In genomic region chr1:29209173-29209572, GRCh38 we compare ENCODE assay signal across 2 cellular contexts.
TF ChIP-seq lines count a peak whose summit lies in the region.

No MANE protein-coding gene starts in this region.

TF ChIP-seq in IMR-90, 13 proteins besides CTCF, POLR2A, EP300 and RAD21:
- TF ChIP-seq MAFK (IDR thresholded peaks at IDR 0.05; ENCODE audit: low read depth, low read length): no peak
- no peak for TF ChIP-seq CEBPB (IDR thresholded peaks at IDR 0.05; ENCODE audit: low read depth, low read length)
- TF ChIP-seq MXI1 (IDR thresholded peaks at IDR 0.05; ENCODE audit: borderline replicate concordance, low read depth, low read length): no peak
- TF ChIP-seq CHD1 (IDR thresholded peaks at IDR 0.05; ENCODE audit: low read depth, low read length): no peak
- TF ChIP-seq NFE2L2 (IDR thresholded peaks at IDR 0.05; ENCODE audit: low read depth, low read length): no peak
- no peak for TF ChIP-seq RCOR1 (IDR thresholded peaks at IDR 0.05; ENCODE audit: insufficient replicate concordance, low read length)

TF ChIP-seq in K562, 482 proteins besides CTCF, POLR2A, EP300 and RAD21:
- TF ChIP-seq NFATC3 (IDR thresholded peaks at IDR 0.05): no peak
- 0 out of 2 replicates have a peak, but pooled peaks have one; percentile 10 for TF ChIP-seq PHF8 (IDR thresholded peaks at IDR 0.05; ENCODE audit: borderline replicate concordance, low read length)
